ENCODE assay signal across 9 cellular contexts in genomic region chr14:44912041-44912869, GRCh38. TPM values are rescaled to one million over a fixed set of nuclear protein-coding genes. Genes with fewer than 3 reads are reported as not detected.
DNase-seq lines count a peak whose midpoint lies in the region; ATAC-seq and TF ChIP-seq lines count a peak whose summit lies in the region.
"Had no signal": no experiment of that assay in that cellular context is flagged by ENCODE, and none has a peak within 500 bp of the region (broad histone marks: within the 10 kb centered on the region; RNA-seq: fewer than 3 reads in every experiment).

No MANE protein-coding gene starts in this region.

- no peaks in the 10 kb centered on the region for H3K9me3 ChIP-seq in mucosa of descending colon
- no peaks in the 10 kb centered on the region for H3K9me3 ChIP-seq in upper lobe of right lung

- intact Hi-C loops in dendritic cell treated with granulocyte-macrophage colony-stimulating factor and Interleukin-4, amounts not matched to agents 40 ng/mL and 50 ng/mL, for 4 days (cut with micrococcal nuclease) = loop anchor here (2.0 kb wide), 1 partner anchor 357 kb away; no protein-coding TSS in a partner anchor
- intact Hi-C loops in mucosa of descending colon (cut with DNase I, micrococcal nuclease) = loop anchor here in 1 of 2 donors (10.0 kb wide), 1 partner anchor 353 kb away; no protein-coding TSS in a partner anchor
- intact Hi-C loops in upper lobe of right lung (cut with DNase I) = no loop called here

- no peak overlapping the region for H3K27ac Mint-ChIP-seq in activated naive CD4-positive, alpha-beta T cell treated with anti-CD3 and anti-CD28 coated beads, Interleukin-2, amount 50 U/mL, for 24 hours
- H3K27ac Mint-ChIP-seq in dendritic cell treated with granulocyte-macrophage colony-stimulating factor and Interleukin-4, amounts not matched to agents 40 ng/mL and 50 ng/mL, for 4 days = no peak overlapping the region
- H3K27ac Mint-ChIP-seq: activated T-cell treated with anti-CD3 and anti-CD28 coated beads, Interleukin-2, amount 50 U/mL, for 24 hours had no signal

- H3K4me3 ChIP-seq in mucosa of descending colon (no peak overlapping the region), upper lobe of right lung (peak overlapping the region; percentile 51)

- ATAC-seq in mucosa of descending colon (peak; percentile 29), upper lobe of right lung (peak; percentile 67), HG02642 (IDR thresholded peaks at IDR 0.05; ENCODE audit: poor library complexity, unreplicated experiment) (no peak)

- H3K4me1 ChIP-seq in mucosa of descending colon (ENCODE audit: low read depth) = no peaks in the 10 kb centered on the region
- no peaks in the 10 kb centered on the region for H3K4me1 ChIP-seq in upper lobe of right lung

- no peaks in the 10 kb centered on the region for H3K9me3 Mint-ChIP-seq in activated naive CD4-positive, alpha-beta T cell treated with anti-CD3 and anti-CD28 coated beads, Interleukin-2, amount 50 U/mL, for 24 hours
- peaks cover 8% of the 10 kb centered on the region for H3K9me3 Mint-ChIP-seq in dendritic cell treated with granulocyte-macrophage colony-stimulating factor and Interleukin-4, amounts not matched to agents 40 ng/mL and 50 ng/mL, for 4 days

- peak overlapping the region; percentile 36 for H3K4me3 Mint-ChIP-seq in activated naive CD4-positive, alpha-beta T cell treated with anti-CD3 and anti-CD28 coated beads, Interleukin-2, amount 50 U/mL, for 24 hours
- peak overlapping the region; percentile 41 for H3K4me3 Mint-ChIP-seq in dendritic cell treated with granulocyte-macrophage colony-stimulating factor and Interleukin-4, amounts not matched to agents 40 ng/mL and 50 ng/mL, for 4 days
- H3K4me3 Mint-ChIP-seq: activated T-cell treated with anti-CD3 and anti-CD28 coated beads, Interleukin-2, amount 50 U/mL, for 24 hours had no signal

- H3K36me3 Mint-ChIP-seq in activated naive CD4-positive, alpha-beta T cell treated with anti-CD3 and anti-CD28 coated beads, Interleukin-2, amount 50 U/mL, for 24 hours = peaks cover 2% of the 10 kb centered on the region
- no peaks in the 10 kb centered on the region for H3K36me3 Mint-ChIP-seq in dendritic cell treated with granulocyte-macrophage colony-stimulating factor and Interleukin-4, amounts not matched to agents 40 ng/mL and 50 ng/mL, for 4 days (ENCODE audit: low read depth)

- H3K27me3 Mint-ChIP-seq in activated naive CD4-positive, alpha-beta T cell treated with anti-CD3 and anti-CD28 coated beads, Interleukin-2, amount 50 U/mL, for 24 hours = peaks cover 22% of the 10 kb centered on the region
- H3K27me3 Mint-ChIP-seq in dendritic cell treated with granulocyte-macrophage colony-stimulating factor and Interleukin-4, amounts not matched to agents 40 ng/mL and 50 ng/mL, for 4 days = peaks cover 48% of the 10 kb centered on the region

- peaks cover 7% of the 10 kb centered on the region for H3K4me1 Mint-ChIP-seq in activated naive CD4-positive, alpha-beta T cell treated with anti-CD3 and anti-CD28 coated beads, Interleukin-2, amount 50 U/mL, for 24 hours
- H3K4me1 Mint-ChIP-seq in dendritic cell treated with granulocyte-macrophage colony-stimulating factor and Interleukin-4, amounts not matched to agents 40 ng/mL and 50 ng/mL, for 4 days (ENCODE audit: low read depth) = no peaks in the 10 kb centered on the region

- TF ChIP-seq CTCF in mucosa of descending colon (IDR thresholded peaks at IDR 0.05) = no peak
- no peak for TF ChIP-seq CTCF in upper lobe of right lung (IDR thresholded peaks at IDR 0.05)

- H3K36me3 ChIP-seq in mucosa of descending colon (ENCODE audit: low read depth) (no peaks in the 10 kb centered on the region), upper lobe of right lung (no peaks in the 10 kb centered on the region)

- no peak overlapping the region for H3K27ac ChIP-seq in upper lobe of right lung

- H3K27me3 ChIP-seq in upper lobe of right lung = peaks cover 11% of the 10 kb centered on the region

- DNase-seq in activated naive CD4-positive, alpha-beta T cell treated with anti-CD3 and anti-CD28 coated beads, Interleukin-2, amount 50 U/mL, for 16 hours = no peak
- DNase-seq in mucosa of descending colon = peak in 1 of 3 donors; percentile 24
- no peak for DNase-seq in upper lobe of right lung
- no peak for DNase-seq in stimulated activated naive CD4-positive, alpha-beta T cell treated with Interleukin-2 at 50 U/mL for 16 hours (lab: John Stamatoyannopoulos, UW)
- no peak for DNase-seq in UCSD-AML1 (lab: John Stamatoyannopoulos, UW; ENCODE audit: unreplicated experiment)
- DNase-seq: activated T-cell treated with anti-CD3 and anti-CD28 coated beads, Interleukin-2, amount 50 U/mL, for 24 hours had no signal

RNA-seq across cellular contexts. Expression of gene KLHL28, which starts 49.5 kb away (rescaled TPM):
- 10 to 100 TPM; 16.1 to 19.5 (median 19.3) TPM for total RNA-seq in mucosa of descending colon
- total RNA-seq in upper lobe of right lung = 12.4 TPM

RNA-seq across cellular contexts. Expression of gene TOGARAM1, which starts 49.7 kb away (rescaled TPM):
- total RNA-seq in mucosa of descending colon = 10 to 100 TPM; 13.2 to 17.0 (median 14.8) TPM
- total RNA-seq in upper lobe of right lung = 12.6 TPM
